Comparison of ENCODE assay signal across 8 cellular contexts in genomic region chrX:101550362-101550761, GRCh38. TPM values are rescaled to one million over a fixed set of nuclear protein-coding genes. Genes with fewer than 3 reads are reported as not detected.
A peak's percentile ranks its signal among the peaks of the same experiment; 100 is the strongest.
DNase-seq lines count a peak whose midpoint lies in the region; ATAC-seq and TF ChIP-seq lines count a peak whose summit lies in the region.

TSS of gene ARMCX1 (plus strand) at chrX:101550547. CDS start at chrX:101552931, 2,384 bp downstream.

- H3K9me3 ChIP-seq in muscle layer of colon (ENCODE audit: low read length), result no peaks in the 10 kb centered on the region

- peaks cover 35% of the 10 kb centered on the region for H3K27me3 Mint-ChIP-seq in activated T-cell treated with anti-CD3 and anti-CD28 coated beads, Interleukin-2, amount 50 U/mL, for 72 hours (ENCODE audit: low read depth)

- TF ChIP-seq CTCF in fibroblast of the aortic adventitia (IDR thresholded peaks at IDR 0.05; ENCODE audit: insufficient read depth, low read length), result no peak

- H3K4me1 Mint-ChIP-seq in activated T-cell treated with anti-CD3 and anti-CD28 coated beads, Interleukin-2, amount 50 U/mL, for 72 hours (ENCODE audit: low read depth), result no peaks in the 10 kb centered on the region

- no peaks in the 10 kb centered on the region for H3K4me1 ChIP-seq in muscle layer of colon (ENCODE audit: insufficient read depth, low read length)

- no peaks in the 10 kb centered on the region for H3K9me3 Mint-ChIP-seq in activated T-cell treated with anti-CD3 and anti-CD28 coated beads, Interleukin-2, amount 50 U/mL, for 72 hours

- H3K36me3 ChIP-seq in muscle layer of colon (ENCODE audit: insufficient read depth, low read length), result peaks cover 5% of the 10 kb centered on the region

- H3K4me3 ChIP-seq in fibroblast of the aortic adventitia (ENCODE audit: low read depth, low read length) (peak within 1 kb of the TSS; percentile 77), muscle layer of colon (ENCODE audit: low read depth in 1 of 2, low read length in 2 of 2) (peak within 1 kb of the TSS; percentile 29 to 76)

- no peaks in the 10 kb centered on the region for H3K36me3 Mint-ChIP-seq in activated T-cell treated with anti-CD3 and anti-CD28 coated beads, Interleukin-2, amount 50 U/mL, for 72 hours (ENCODE audit: insufficient read depth in 2 of 2)

- H3K9ac ChIP-seq in muscle layer of colon (ENCODE audit: low read length), result peak within 1 kb of the TSS; percentile 61

- peak; percentile 74 to 75 for ATAC-seq in activated T-cell treated with anti-CD3 and anti-CD28 coated beads, Interleukin-2, amount 50 U/mL, for 72 hours (replicated peaks in 1 of 2)
- no peak for ATAC-seq in HG03439 (IDR thresholded peaks at IDR 0.05; ENCODE audit: unreplicated experiment)

- H3K27me3 ChIP-seq in muscle layer of colon (ENCODE audit: control insufficient read depth in 1 of 2, insufficient read depth in 2 of 2, low read length in 2 of 2), result no peaks in the 10 kb centered on the region

- peak within 1 kb of the TSS; percentile 54 for H3K27ac Mint-ChIP-seq in activated T-cell treated with anti-CD3 and anti-CD28 coated beads, Interleukin-2, amount 50 U/mL, for 72 hours

- H3K27ac ChIP-seq in muscle layer of colon (ENCODE audit: low read depth, low read length), result peak within 1 kb of the TSS; percentile 53

- DNase-seq in Daoy (ENCODE audit: low read depth) (peak; percentile 76), NCI-H1417 (lab: John Stamatoyannopoulos, UW) (peak in 2 of 3 experiments; percentile 31 to 68), fibroblast of the aortic adventitia (ENCODE audit: low read depth) (peak; percentile 79), stromal cell of bone marrow (ENCODE audit: low read depth) (peak; percentile 65), NCI-H2029 (lab: John Stamatoyannopoulos, UW) (no peak)
- peak; percentile 15 to 35 for DNase-seq in activated T-cell treated with anti-CD3 and anti-CD28 coated beads, Interleukin-2, amount 50 U/mL, for 72 hours

- peak within 1 kb of the TSS; percentile 77 to 86 for H3K4me3 Mint-ChIP-seq in activated T-cell treated with anti-CD3 and anti-CD28 coated beads, Interleukin-2, amount 50 U/mL, for 72 hours

RNA-seq across cellular contexts. Expression of gene ARMCX1, which starts in this region (rescaled TPM):
- 12.1 and 14.7 TPM in 2 replicates for total RNA-seq in Daoy (2014; rRNA removed; shearing (Covaris generic))
- 1 to 10 TPM; 2.8 to 3.3 TPM for total RNA-seq in activated T-cell treated with anti-CD3 and anti-CD28 coated beads, Interleukin-2, amount 50 U/mL, for 72 hours
- total RNA-seq in fibroblast of the aortic adventitia (ENCODE audit: low replicate concordance), result 52.0 and 104 TPM in 2 replicates
